In the genomic region with DNA sequence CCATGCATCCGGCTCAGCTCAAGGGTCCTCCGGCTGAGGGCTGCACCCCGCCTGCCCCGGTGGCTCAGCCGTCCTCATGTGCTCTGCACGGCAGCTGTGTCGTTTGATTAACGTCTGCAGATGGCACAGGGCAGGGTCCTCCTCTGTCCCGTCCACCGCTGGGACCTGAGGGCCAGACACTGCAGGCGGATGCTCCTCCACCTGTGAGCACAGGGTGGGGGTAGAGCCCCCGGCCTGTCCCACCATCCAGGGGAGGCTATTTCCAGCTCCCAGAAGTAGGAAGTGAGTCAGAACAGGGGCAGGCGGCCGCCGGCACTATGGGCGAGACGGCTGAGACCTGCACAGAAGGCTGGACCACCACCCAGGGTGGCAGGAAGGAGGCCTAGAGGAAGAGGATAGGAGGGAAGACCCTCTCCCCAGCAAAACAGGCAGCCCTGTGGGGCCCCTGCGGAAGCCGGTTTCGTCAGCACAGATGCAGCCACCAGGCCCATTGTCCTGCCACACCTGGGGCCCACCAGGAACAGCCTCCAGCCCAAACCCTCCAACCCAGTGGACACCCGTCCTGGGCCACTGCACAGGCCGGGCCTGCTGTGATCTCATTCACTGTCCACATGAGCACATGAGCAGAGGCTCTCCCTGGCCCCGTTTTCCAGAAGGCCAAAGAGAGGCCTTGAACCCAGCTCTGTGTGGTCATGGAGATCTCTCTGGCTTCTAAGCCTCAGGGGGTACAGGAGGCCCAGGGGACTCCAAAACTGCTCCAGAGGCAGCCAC, we compare ENCODE assay signal across 14 cellular contexts. TPM values are rescaled to one million over a fixed set of nuclear protein-coding genes. Genes with fewer than 3 reads are reported as not detected.
DNase-seq lines count a peak whose midpoint lies in the region; ATAC-seq and TF ChIP-seq lines count a peak whose summit lies in the region.
"Had no signal": no experiment of that assay in that cellular context is flagged by ENCODE, and none has a peak within 500 bp of the region (broad histone marks: within the 10 kb centered on the region; RNA-seq: fewer than 3 reads in every experiment).

No MANE protein-coding gene starts in this region.

- intact Hi-C loops in heart left ventricle (cut with DNase I), result no loop called here
- intact Hi-C loops in left cardiac atrium (cut with DNase I), result no loop called here
- intact Hi-C loops in heart right ventricle (cut with DNase I), result no loop called here
- intact Hi-C loops in vagina (cut with DNase I), result no loop called here

- TF ChIP-seq POLR2A in heart left ventricle (IDR thresholded peaks at IDR 0.05) (no peak), vagina (IDR thresholded peaks at IDR 0.05) (no peak)

- H2AFZ ChIP-seq in neuronal stem cell (ENCODE audit: low read length), result peak overlapping the region; percentile 68

- peak overlapping the region; percentile 79 for H3K9ac ChIP-seq in neuronal stem cell (ENCODE audit: low read depth, low read length, poor library complexity)
- H3K9ac ChIP-seq: SK-N-SH had no signal

- H4K8ac ChIP-seq in neuronal stem cell (ENCODE audit: low read depth, low read length), result peak overlapping the region; percentile 70

- H3K36me3 ChIP-seq in heart left ventricle, result no peaks in the 10 kb centered on the region
- no peaks in the 10 kb centered on the region for H3K36me3 ChIP-seq in heart right ventricle
- H3K36me3 ChIP-seq in neuronal stem cell (replicated peaks in 1 of 2; ENCODE audit: control insufficient read depth in 2 of 2, insufficient read depth in 2 of 2, low read length in 2 of 2), result no peaks in the 10 kb centered on the region
- no peaks in the 10 kb centered on the region for H3K36me3 ChIP-seq in vagina

- 51 to 66% (median 60%) methylated on average over 22 to 23 of the region's 23 CpGs for WGBS in heart left ventricle, 4 donors
- 44 to 54% methylated on average over 23 of the region's 23 CpGs for WGBS in heart right ventricle, 2 donors
- no CpG with 5 or more reads among the region's 23 CpGs for WGBS in neuronal stem cell (ENCODE audit: extremely low coverage in 2 of 2, insufficient read length in 2 of 2, insufficient replicate concordance in 1 of 2), 2 donors

- no peak overlapping the region for H2BK12ac ChIP-seq in neuronal stem cell (ENCODE audit: low read length)

- ATAC-seq in heart left ventricle, result peak in 1 of 4 donors; percentile 8
- ATAC-seq in left cardiac atrium, result no peak
- ATAC-seq in heart right ventricle, result peak in 3 of 8 donors; percentile 4 to 12 (median 9)
- no peak for ATAC-seq in HG03025 (IDR thresholded peaks at IDR 0.05; ENCODE audit: low FRiP score, unreplicated experiment)

- H2AK5ac ChIP-seq in neuronal stem cell (ENCODE audit: low read depth, low read length), result peak overlapping the region; percentile 4

- H3K9me3 ChIP-seq in heart left ventricle (no peaks in the 10 kb centered on the region), heart right ventricle (no peaks in the 10 kb centered on the region), neuronal stem cell (replicated peaks in 1 of 2; ENCODE audit: control insufficient read depth in 2 of 2, insufficient read depth in 1 of 2, low read depth in 1 of 2, low read length in 2 of 2) (no peaks in the 10 kb centered on the region), vagina (no peaks in the 10 kb centered on the region)
- H3K9me3 ChIP-seq: SK-N-SH had no signal

- TF ChIP-seq CTCF in heart left ventricle (IDR thresholded peaks at IDR 0.05), result no peak
- TF ChIP-seq CTCF in heart right ventricle (IDR thresholded peaks at IDR 0.05), result no peak
- no peak for TF ChIP-seq CTCF in vagina (IDR thresholded peaks at IDR 0.05)
- no peak for TF ChIP-seq CTCF in GM20000 (IDR thresholded peaks at IDR 0.05; ENCODE audit: extremely low read depth, missing control alignments)

- peak overlapping the region; percentile 23 for H4K91ac ChIP-seq in neuronal stem cell (ENCODE audit: low read depth, low read length, poor library complexity)

- no peak overlapping the region for H3K4me2 ChIP-seq in neuronal stem cell (ENCODE audit: insufficient read depth, low read length, poor library complexity, severe bottlenecking)
- H3K4me2 ChIP-seq: SK-N-SH had no signal

- H3K23ac ChIP-seq in neuronal stem cell (ENCODE audit: low read depth, low read length, poor library complexity), result peak overlapping the region; percentile 82

- H3K27ac ChIP-seq in heart left ventricle, result peak overlapping the region; percentile 53 to 98 (median 80)
- peak overlapping the region; percentile 24 to 100 (median 84) for H3K27ac ChIP-seq in heart right ventricle
- no peak overlapping the region for H3K27ac ChIP-seq in neuronal stem cell (replicated peaks; ENCODE audit: low read length)
- H3K27ac ChIP-seq in vagina, result peak overlapping the region; percentile 25
- no peak overlapping the region for H3K27ac ChIP-seq in caudate nucleus (ENCODE audit: low read depth, low read length)
- H3K27ac ChIP-seq: VCaP had no signal

- H3K79me1 ChIP-seq in neuronal stem cell (ENCODE audit: low read depth, low read length), result peaks cover 2% of the 10 kb centered on the region

- H2BK120ac ChIP-seq in neuronal stem cell (ENCODE audit: low read depth, low read length), result no peak overlapping the region

- H3K4me1 ChIP-seq in heart left ventricle, result peaks cover 27 to 99% (median 90%) of the 10 kb centered on the region in 12 donors
- H3K4me1 ChIP-seq in heart right ventricle, result peaks cover 35 to 100% (median 96%) of the 10 kb centered on the region in 9 donors
- peaks cover 8 to 12% of the 10 kb centered on the region in 2 donors for H3K4me1 ChIP-seq in neuronal stem cell (ENCODE audit: control insufficient read depth in 2 of 2, insufficient read depth in 1 of 2, low read depth in 1 of 2, low read length in 2 of 2)
- peaks cover 50% of the 10 kb centered on the region for H3K4me1 ChIP-seq in vagina

- peak overlapping the region; percentile 13 for H3K18ac ChIP-seq in neuronal stem cell (ENCODE audit: low read length)

- H3K27me3 ChIP-seq in heart left ventricle, result no peaks in the 10 kb centered on the region
- H3K27me3 ChIP-seq in heart right ventricle, result no peaks in the 10 kb centered on the region
- H3K27me3 ChIP-seq in neuronal stem cell (ENCODE audit: control insufficient read depth in 3 of 3, insufficient read depth in 3 of 3, low read depth in 1 of 3, low read length in 3 of 3), result no peaks in the 10 kb centered on the region
- H3K27me3 ChIP-seq in vagina, result no peaks in the 10 kb centered on the region

- peak overlapping the region; percentile 43 for H3K14ac ChIP-seq in neuronal stem cell (ENCODE audit: low read length)

- no peak overlapping the region for H2BK5ac ChIP-seq in neuronal stem cell (ENCODE audit: low read length)

- DNase-seq in heart left ventricle (peak in 3 of 5 donors; percentile 29 to 72 (median 49)), left cardiac atrium (no peak), heart right ventricle (peak; percentile 19 to 37), neuronal stem cell (ENCODE audit: low spot score) (no peak), vagina (ENCODE audit: extremely low spot score in 2 of 2) (no peak), caudate nucleus (lab: John Stamatoyannopoulos, UW) (no peak), GM20000 (ENCODE audit: low spot score) (no peak)
- DNase-seq: DMS53; GOT3; MM.1S; SK-N-SH; stimulated activated CD4-positive, alpha-beta T cell treated with anti-CD3 and anti-CD28 coated beads, Interleukin-12 subunit alpha, Interleukin-12 subunit beta, amount 100 ng/mL, for 4 hours had no signal

- no peak overlapping the region for H3K4ac ChIP-seq in neuronal stem cell (ENCODE audit: low read length)

- peak overlapping the region; percentile 94 for H2BK15ac ChIP-seq in neuronal stem cell (ENCODE audit: low read length)

- H3K4me3 ChIP-seq in heart left ventricle (peak overlapping the region in 2 of 12 donors; percentile 4 to 7), heart right ventricle (peak overlapping the region in 1 of 10 donors; percentile 1), neuronal stem cell (ENCODE audit: low read length in 2 of 2) (no peak overlapping the region), vagina (no peak overlapping the region)

RNA-seq across cellular contexts. Expression of gene PLXND1, which starts 12.6 kb away (rescaled TPM):
- total RNA-seq in heart left ventricle (100 to 1,000 TPM in 2 of 9 donors, 10 to 100 TPM in 7; 40.8 to 218 (median 64.9) TPM), left cardiac atrium (100 to 1,000 TPM; 106 to 112 TPM), heart right ventricle (100 to 1,000 TPM in 1 of 10 donors, 10 to 100 TPM in 9; 40.9 to 106 (median 62.8) TPM), vagina (96.5 TPM)
- polyA plus RNA-seq in heart left ventricle (10 to 100 TPM; 66.4 to 67.3 TPM), heart right ventricle (100 to 1,000 TPM in 1 of 2 donors, 10 to 100 TPM in 1; 71.2 to 169 TPM)
- 43.7 TPM for polyA plus RNA-seq in neuronal stem cell (2013, experiment 1 of 2)
- 41.8 TPM for polyA plus RNA-seq in neuronal stem cell (2013, experiment 2 of 2)

Comparison
In these comparisons a context has a peak if more than half of its experiments do, and no peak if none do; other contexts are left out.
1. DNase-seq: peak in heart left ventricle (3 of 5) and heart right ventricle (2 of 2); none in left cardiac atrium (single experiment), neuronal stem cell (single experiment), vagina (0 of 2), caudate nucleus (0 of 61) and GM20000 (single experiment).
2. H3K27ac ChIP-seq: peak in heart left ventricle (12 of 12), heart right ventricle (10 of 10) and vagina (single experiment); none in neuronal stem cell (single experiment) and caudate nucleus (single experiment).